ENCODE assay signal across 14 cellular contexts in the genomic region with DNA sequence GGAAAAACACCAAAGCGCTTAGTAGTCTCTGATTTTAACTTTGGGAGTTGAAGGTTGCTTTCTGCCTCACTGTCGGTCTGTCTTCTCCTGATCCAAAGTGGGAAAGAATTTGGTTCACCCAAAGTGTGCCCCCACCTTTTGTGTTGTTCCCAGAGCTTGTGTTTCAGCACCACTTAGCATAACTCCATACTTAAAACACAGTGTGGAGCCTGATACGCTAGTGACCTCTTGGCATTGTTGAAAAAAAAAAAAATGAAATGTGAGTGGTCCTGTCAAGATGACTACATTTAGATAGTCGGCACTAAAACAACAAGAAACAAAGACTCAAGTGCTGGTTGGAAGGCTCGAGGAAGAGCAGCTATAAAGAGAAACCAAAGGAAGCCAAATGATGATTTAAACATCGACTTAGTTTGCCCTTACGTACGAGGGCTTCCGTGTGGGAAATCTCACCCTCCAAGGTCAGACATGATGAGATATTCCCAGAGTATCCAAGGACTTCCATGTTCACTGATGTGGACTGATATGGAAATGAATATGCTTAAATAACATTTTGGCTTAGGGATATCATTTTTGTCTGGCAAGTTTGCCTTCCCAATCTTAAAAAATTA.
"Had no signal": no experiment of that assay in that cellular context is flagged by ENCODE, and none has a peak within 500 bp of the region (broad histone marks: within the 10 kb centered on the region; RNA-seq: fewer than 3 reads in every experiment).

No MANE protein-coding gene starts in this region.

- H3K9me3 ChIP-seq: transverse colon had no signal

- ATAC-seq: activated CD8-positive, alpha-beta T cell treated with anti-CD3 and anti-CD28 coated beads, Interleukin-2, amount 10 ng/mL, durations not matched to agents 7 days and 5 days; effector memory CD8-positive, alpha-beta T cell; SK-N-SH treated with all-trans-retinoic acid at 6 μM for 48 hours; stimulated activated naive B cell treated with anti-CD40 and anti-IgM and Interleukin-4, amounts not matched to agents 10 μg/mL and 1 μg/mL and 100 μg/mL, for 72 hours had no signal

- H3K4me3 Mint-ChIP-seq: activated CD8-positive, alpha-beta T cell treated with anti-CD3 and anti-CD28 coated beads, Interleukin-2, amount 10 ng/mL, durations not matched to agents 7 days and 5 days; dendritic cell treated with granulocyte-macrophage colony-stimulating factor and Interleukin-4, amounts not matched to agents 40 ng/mL and 50 ng/mL, for 4 days; effector memory CD8-positive, alpha-beta T cell; immature natural killer cell; memory B cell; neural crest cell; stimulated activated naive B cell treated with anti-CD40 and anti-IgM and Interleukin-4, amounts not matched to agents 10 μg/mL and 1 μg/mL and 100 μg/mL, for 72 hours had no signal

- H3K27me3 ChIP-seq: transverse colon had no signal

- H3K4me1 Mint-ChIP-seq: immature natural killer cell; memory B cell; stimulated activated naive B cell treated with anti-CD40 and anti-IgM and Interleukin-4, amounts not matched to agents 10 μg/mL and 1 μg/mL and 100 μg/mL, for 72 hours had no signal

- H3K4me3 ChIP-seq: transverse colon had no signal

- H3K36me3 ChIP-seq: transverse colon had no signal

- H3K27ac Mint-ChIP-seq: activated CD8-positive, alpha-beta T cell treated with anti-CD3 and anti-CD28 coated beads, Interleukin-2, amount 10 ng/mL, durations not matched to agents 7 days and 5 days; dendritic cell treated with granulocyte-macrophage colony-stimulating factor and Interleukin-4, amounts not matched to agents 40 ng/mL and 50 ng/mL, for 4 days; effector memory CD8-positive, alpha-beta T cell; immature natural killer cell; memory B cell; stimulated activated naive B cell treated with anti-CD40 and anti-IgM and Interleukin-4, amounts not matched to agents 10 μg/mL and 1 μg/mL and 100 μg/mL, for 72 hours had no signal

- H3K36me3 Mint-ChIP-seq: immature natural killer cell; memory B cell; stimulated activated naive B cell treated with anti-CD40 and anti-IgM and Interleukin-4, amounts not matched to agents 10 μg/mL and 1 μg/mL and 100 μg/mL, for 72 hours had no signal

- DNase-seq: activated CD4-positive, alpha-beta T cell treated with anti-CD3 and anti-CD28 coated beads for 4 hours; activated CD8-positive, alpha-beta memory T cell treated with anti-CD3 and anti-CD28 coated beads, Interleukin-2, amount 50 U/mL, for 48 hours; activated CD8-positive, alpha-beta T cell treated with anti-CD3 and anti-CD28 coated beads, Interleukin-2, amount 10 ng/mL, durations not matched to agents 7 days and 5 days; effector memory CD8-positive, alpha-beta T cell; erythroblast; immature natural killer cell; stimulated activated CD4-positive, alpha-beta T cell treated with anti-CD3 and anti-CD28 coated beads, Interleukin-1b, Interleukin-23, amount 100 ng/mL, for 48 hours; stimulated activated naive B cell treated with anti-CD40 and anti-IgM and Interleukin-4, amounts not matched to agents 10 μg/mL and 1 μg/mL and 100 μg/mL, for 72 hours; substantia nigra; transverse colon had no signal

- H3K9me3 Mint-ChIP-seq: dendritic cell treated with granulocyte-macrophage colony-stimulating factor and Interleukin-4, amounts not matched to agents 40 ng/mL and 50 ng/mL, for 4 days; effector memory CD8-positive, alpha-beta T cell; memory B cell; neural crest cell had no signal

- H3K27me3 Mint-ChIP-seq: dendritic cell treated with granulocyte-macrophage colony-stimulating factor and Interleukin-4, amounts not matched to agents 40 ng/mL and 50 ng/mL, for 4 days; effector memory CD8-positive, alpha-beta T cell; memory B cell; stimulated activated naive B cell treated with anti-CD40 and anti-IgM and Interleukin-4, amounts not matched to agents 10 μg/mL and 1 μg/mL and 100 μg/mL, for 72 hours had no signal
